In genomic region chr1:103177146-103177850, GRCh38 we compare ENCODE assay signal across 25 cellular contexts.
"Had no signal": no experiment of that assay in that cellular context is flagged by ENCODE, and none has a peak within 500 bp of the region (broad histone marks: within the 10 kb centered on the region; RNA-seq: fewer than 3 reads in every experiment).

No MANE protein-coding gene starts in this region.

- H3K27ac ChIP-seq: gastroesophageal sphincter, hepatocyte, left ventricle myocardium inferior, spleen, transverse colon had no signal

- H3K36me3 Mint-ChIP-seq: activated naive CD4-positive, alpha-beta T cell treated with anti-CD3 and anti-CD28 coated beads, Interleukin-2, amount 50 U/mL, for 72 hours; natural killer cell treated with Interleukin-12 subunit alpha and Interleukin-12 subunit beta and Interleukin-15 and Interleukin-18, amount 100 ng/mL, for 72 hours had no signal

- H3K4me3 Mint-ChIP-seq: activated CD4-positive, alpha-beta T cell treated with anti-CD3 and anti-CD28 coated beads, Interleukin-2, amount 10 ng/mL, durations not matched to agents 7 days and 5 days; activated CD8-positive, alpha-beta T cell treated with anti-CD3 and anti-CD28 coated beads for 36 hours; activated T-cell treated with anti-CD3 and anti-CD28 coated beads, Interleukin-2, amount 50 U/mL, for 4 hours; activated T-helper 17 cell treated with anti-CD3 and anti-CD28 coated beads, Interleukin-2, amount 50 U/mL, for 72 hours; central memory CD8-positive, alpha-beta T cell; dendritic cell treated with granulocyte-macrophage colony-stimulating factor and Interleukin-4, amounts not matched to agents 40 ng/mL and 50 ng/mL, for 4 days; natural killer cell treated with Interleukin-12 subunit alpha and Interleukin-12 subunit beta and Interleukin-15 and Interleukin-18, amount 100 ng/mL, for 72 hours had no signal

- H3K36me3 ChIP-seq: gastroesophageal sphincter, left ventricle myocardium inferior, spleen, transverse colon had no signal

- H3K27ac Mint-ChIP-seq: activated CD4-positive, alpha-beta T cell treated with anti-CD3 and anti-CD28 coated beads, Interleukin-2, amount 10 ng/mL, durations not matched to agents 7 days and 5 days; activated CD8-positive, alpha-beta T cell treated with anti-CD3 and anti-CD28 coated beads for 36 hours; activated naive CD4-positive, alpha-beta T cell treated with anti-CD3 and anti-CD28 coated beads, Interleukin-2, amount 50 U/mL, for 72 hours; activated T-helper 17 cell treated with anti-CD3 and anti-CD28 coated beads, Interleukin-2, amount 50 U/mL, for 72 hours; dendritic cell treated with granulocyte-macrophage colony-stimulating factor and Interleukin-4, amounts not matched to agents 40 ng/mL and 50 ng/mL, for 4 days; natural killer cell treated with Interleukin-12 subunit alpha and Interleukin-12 subunit beta and Interleukin-15 and Interleukin-18, amount 100 ng/mL, for 72 hours had no signal

- H3K4me1 Mint-ChIP-seq: activated CD4-positive, alpha-beta T cell treated with anti-CD3 and anti-CD28 coated beads, Interleukin-2, amount 10 ng/mL, durations not matched to agents 7 days and 5 days; activated T-helper 17 cell treated with anti-CD3 and anti-CD28 coated beads, Interleukin-2, amount 50 U/mL, for 72 hours; central memory CD8-positive, alpha-beta T cell had no signal

- H3K9me3 Mint-ChIP-seq: activated CD4-positive, alpha-beta T cell treated with anti-CD3 and anti-CD28 coated beads, Interleukin-2, amount 10 ng/mL, durations not matched to agents 7 days and 5 days; activated CD8-positive, alpha-beta T cell treated with anti-CD3 and anti-CD28 coated beads for 36 hours; activated T-cell treated with anti-CD3 and anti-CD28 coated beads, Interleukin-2, amount 50 U/mL, for 4 hours; central memory CD8-positive, alpha-beta T cell; dendritic cell treated with granulocyte-macrophage colony-stimulating factor and Interleukin-4, amounts not matched to agents 40 ng/mL and 50 ng/mL, for 4 days had no signal

- H3K27me3 Mint-ChIP-seq: activated CD4-positive, alpha-beta T cell treated with anti-CD3 and anti-CD28 coated beads, Interleukin-2, amount 10 ng/mL, durations not matched to agents 7 days and 5 days; activated CD8-positive, alpha-beta T cell treated with anti-CD3 and anti-CD28 coated beads for 36 hours; activated T-helper 17 cell treated with anti-CD3 and anti-CD28 coated beads, Interleukin-2, amount 50 U/mL, for 72 hours; central memory CD8-positive, alpha-beta T cell; dendritic cell treated with granulocyte-macrophage colony-stimulating factor and Interleukin-4, amounts not matched to agents 40 ng/mL and 50 ng/mL, for 4 days; natural killer cell treated with Interleukin-12 subunit alpha and Interleukin-12 subunit beta and Interleukin-15 and Interleukin-18, amount 100 ng/mL, for 72 hours had no signal

- H3K4me1 ChIP-seq: gastroesophageal sphincter, left ventricle myocardium inferior, spleen, transverse colon had no signal

- H3K9me3 ChIP-seq: gastroesophageal sphincter, left ventricle myocardium inferior, spleen, transverse colon had no signal

- FAIRE-seq: bronchial epithelial cell had no signal

- DNase-seq: activated CD4-positive, alpha-beta T cell treated with anti-CD3 and anti-CD28 coated beads, Interleukin-2, amount 10 ng/mL, durations not matched to agents 7 days and 5 days; activated CD4-positive, CD25-positive, alpha-beta regulatory T cell treated with anti-CD3 and anti-CD28 coated beads, Interleukin-2, amount 50 U/mL, for 72 hours; activated CD8-positive, alpha-beta T cell treated with anti-CD3 and anti-CD28 coated beads for 36 hours; activated naive CD4-positive, alpha-beta T cell; activated T-cell treated with anti-CD3 and anti-CD28 coated beads, Interleukin-2, amount 50 U/mL, for 4 hours; anterior cingulate cortex; effector CD4-positive, alpha-beta T cell; islet precursor cell; left ventricle myocardium inferior; mesendoderm; posterior cingulate gyrus; right cardiac atrium; spleen; stimulated activated naive CD4-positive, alpha-beta T cell treated with Interleukin-2 at 50 U/mL for 16 hours; T-helper 2 cell; transverse colon had no signal

- H3K27me3 ChIP-seq: gastroesophageal sphincter, hepatocyte, spleen, transverse colon had no signal

- H3K4me3 ChIP-seq: gastroesophageal sphincter, hepatocyte, left ventricle myocardium inferior, lung, spleen, transverse colon had no signal
